In the genomic region with DNA sequence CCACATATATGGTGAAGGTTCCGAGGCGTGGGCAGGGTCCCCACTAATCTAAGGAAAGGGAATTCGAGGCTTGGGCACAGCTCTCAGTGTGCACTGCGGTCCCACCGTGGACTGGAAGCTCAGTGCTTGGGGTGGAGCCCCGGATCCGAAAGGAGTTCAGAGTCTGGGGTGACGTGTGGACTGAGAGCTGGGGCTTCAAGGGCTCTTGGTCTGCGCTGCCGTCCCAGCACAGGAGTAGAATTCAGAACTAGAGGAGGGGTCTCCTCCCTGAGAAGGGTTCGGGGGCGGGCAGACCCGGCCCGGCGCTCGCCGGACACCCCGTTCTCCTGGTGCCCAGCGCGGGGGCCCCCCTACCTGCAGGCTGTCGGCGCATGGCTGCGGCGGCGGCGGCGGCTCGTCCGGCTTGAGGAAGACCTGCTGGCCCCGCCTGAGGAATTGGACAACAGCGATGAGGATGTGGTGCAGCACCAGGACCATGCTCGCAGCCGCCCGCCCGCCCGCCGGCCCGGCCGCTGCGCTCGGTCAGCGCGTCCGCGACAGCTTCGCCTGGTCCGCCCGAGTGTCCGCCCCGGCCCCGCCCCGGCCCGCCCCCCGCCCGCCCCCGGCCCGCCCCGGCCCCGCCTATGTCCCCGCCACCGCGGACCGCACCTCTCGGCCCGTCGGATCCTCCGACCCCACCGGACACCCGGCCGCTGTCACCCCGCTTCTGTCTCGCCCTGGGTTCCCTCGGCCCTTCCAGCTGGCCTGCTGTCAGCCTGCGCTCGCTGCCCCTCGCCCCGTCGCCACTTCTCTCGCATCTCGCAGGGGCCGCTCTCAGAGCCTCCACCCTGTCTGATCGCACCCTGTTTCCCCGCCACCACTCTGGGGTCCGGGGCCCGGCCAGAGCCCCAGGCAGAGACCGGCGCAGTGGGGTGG, we compare ENCODE assay signal across 8 cellular contexts. TPM values are rescaled to one million over a fixed set of nuclear protein-coding genes. Genes with fewer than 3 reads are reported as not detected.
A peak's percentile ranks its signal among the peaks of the same experiment; 100 is the strongest.
DNase-seq lines count a peak whose midpoint lies in the region; ATAC-seq and TF ChIP-seq lines count a peak whose summit lies in the region.

No MANE protein-coding gene starts in this region.

- H3K36me3 Mint-ChIP-seq in T-helper 17 cell (ENCODE audit: low read depth), result no peaks in the 10 kb centered on the region
- H3K36me3 Mint-ChIP-seq in effector memory CD8-positive, alpha-beta T cell (ENCODE audit: insufficient read depth), result no peaks in the 10 kb centered on the region

- no peaks in the 10 kb centered on the region for H3K9me3 Mint-ChIP-seq in effector memory CD8-positive, alpha-beta T cell

- peak; percentile 16 for DNase-seq in stimulated activated CD4-positive, alpha-beta T cell treated with anti-CD3 and anti-CD28 coated beads, Interleukin-4, amount 100 ng/mL, for 24 hours
- no peak for DNase-seq in stimulated activated CD4-positive, alpha-beta T cell treated with anti-CD3 and anti-CD28 coated beads, Interleukin-1b, Interleukin-23, amount 100 ng/mL, for 48 hours
- DNase-seq in T-helper 17 cell (no peak), mucosa of gallbladder (ENCODE audit: low spot score) (peak; percentile 19), ureter (ENCODE audit: low spot score) (peak; percentile 61)
- peak in 2 of 3 experiments; percentile 9 to 15 for DNase-seq in effector memory CD8-positive, alpha-beta T cell

- H3K27me3 Mint-ChIP-seq in T-helper 17 cell, result peaks cover 26% of the 10 kb centered on the region
- H3K27me3 Mint-ChIP-seq in effector memory CD8-positive, alpha-beta T cell, result peaks cover 6 to 11% of the 10 kb centered on the region in 2 donors

- H3K4me1 Mint-ChIP-seq in T-helper 17 cell, result peaks cover 12% of the 10 kb centered on the region
- peaks cover 0 to 2% of the 10 kb centered on the region in 2 donors for H3K4me1 Mint-ChIP-seq in effector memory CD8-positive, alpha-beta T cell (ENCODE audit: low read depth in 2 of 2)

- no peak overlapping the region for H3K4me3 Mint-ChIP-seq in T-helper 17 cell
- peak overlapping the region; percentile 65 to 69 for H3K4me3 Mint-ChIP-seq in effector memory CD8-positive, alpha-beta T cell

- TF ChIP-seq POLR2A in GM18505 (IDR thresholded peaks at IDR 0.05; ENCODE audit: borderline replicate concordance, extremely low read depth, insufficient read depth, insufficient read length), result no peak

- H3K27ac Mint-ChIP-seq in T-helper 17 cell, result no peak overlapping the region
- no peak overlapping the region for H3K27ac Mint-ChIP-seq in effector memory CD8-positive, alpha-beta T cell

- H3K9me3 ChIP-seq in T-helper 17 cell (ENCODE audit: control insufficient read depth, low read length, poor library complexity, severe bottlenecking), result no peaks in the 10 kb centered on the region

- ATAC-seq in T-helper 17 cell (peak; percentile 24), HG02970 (IDR thresholded peaks at IDR 0.05; ENCODE audit: low FRiP score, unreplicated experiment) (no peak), GM18505 (IDR thresholded peaks at IDR 0.05; ENCODE audit: unreplicated experiment) (no peak)
- peak; percentile 58 for ATAC-seq in effector memory CD8-positive, alpha-beta T cell (replicated peaks)

RNA-seq across cellular contexts. Expression of a gene that starts 32.1 kb away (rescaled TPM):
- total RNA-seq in T-helper 17 cell, result 1 to 10 TPM; 2.7 to 4.9 TPM
- 23.7 TPM for total RNA-seq in mucosa of gallbladder
- total RNA-seq in ureter, result 49.6 TPM

Comparison
In these comparisons a context has a peak if more than half of its experiments do, and no peak if none do; other contexts are left out.
1. DNase-seq: peak in stimulated activated CD4-positive, alpha-beta T cell treated with anti-CD3 and anti-CD28 coated beads, Interleukin-4, amount 100 ng/mL, for 24 hours (single experiment), effector memory CD8-positive, alpha-beta T cell (2 of 3), mucosa of gallbladder (single experiment) and ureter (single experiment); none in stimulated activated CD4-positive, alpha-beta T cell treated with anti-CD3 and anti-CD28 coated beads, Interleukin-1b, Interleukin-23, amount 100 ng/mL, for 48 hours (single experiment) and T-helper 17 cell (0 of 3).
2. ATAC-seq: peak in T-helper 17 cell (single experiment) and effector memory CD8-positive, alpha-beta T cell (single experiment); none in HG02970 (single experiment) and GM18505 (single experiment).